23 cellular contexts compared by ENCODE assay signal in genomic region chr3:158058775-158059174, GRCh38. TPM values are rescaled to one million over a fixed set of nuclear protein-coding genes. Genes with fewer than 3 reads are reported as not detected.
DNase-seq lines count a peak whose midpoint lies in the region; TF ChIP-seq lines count a peak whose summit lies in the region.
"Had no signal": no experiment of that assay in that cellular context is flagged by ENCODE, and none has a peak within 500 bp of the region (broad histone marks: within the 10 kb centered on the region; RNA-seq: fewer than 3 reads in every experiment).

No MANE protein-coding gene starts in this region.

- no peaks in the 10 kb centered on the region for H3K79me2 ChIP-seq in smooth muscle cell (ENCODE audit: low read depth)

- H3K36me3 Mint-ChIP-seq in glutamatergic neuron (ENCODE audit: unreplicated experiment), result no peaks in the 10 kb centered on the region

- H3K27ac Mint-ChIP-seq in glutamatergic neuron (ENCODE audit: unreplicated experiment), result no peak overlapping the region
- H3K27ac Mint-ChIP-seq: activated CD4-positive, alpha-beta T cell treated with anti-CD3 and anti-CD28 coated beads, Interleukin-2, amount 10 ng/mL, durations not matched to agents 7 days and 5 days had no signal

- no peak overlapping the region for H3K4me3 ChIP-seq in smooth muscle cell
- H3K4me3 ChIP-seq: adrenal gland, ovary, PC-9, sigmoid colon, transverse colon had no signal

- peaks cover 4% of the 10 kb centered on the region for H3K27me3 ChIP-seq in smooth muscle cell (ENCODE audit: low read depth)
- H3K27me3 ChIP-seq: adrenal gland, ovary, sigmoid colon had no signal

- WGBS in smooth muscle cell (ENCODE audit: low lambda C conversion rate), result 83% methylated on average over 9 of the region's 9 CpGs

- H3K27me3 Mint-ChIP-seq in glutamatergic neuron (ENCODE audit: unreplicated experiment), result no peaks in the 10 kb centered on the region
- H3K27me3 Mint-ChIP-seq: activated CD4-positive, alpha-beta T cell treated with anti-CD3 and anti-CD28 coated beads, Interleukin-2, amount 10 ng/mL, durations not matched to agents 7 days and 5 days had no signal

- no peaks in the 10 kb centered on the region for H4K20me1 ChIP-seq in smooth muscle cell (ENCODE audit: low read depth)

- H3K36me3 ChIP-seq in smooth muscle cell (ENCODE audit: low read depth), result no peaks in the 10 kb centered on the region
- H3K36me3 ChIP-seq: adrenal gland, ovary, sigmoid colon, transverse colon had no signal

- peaks cover 2% of the 10 kb centered on the region for H3K9me3 Mint-ChIP-seq in glutamatergic neuron (ENCODE audit: unreplicated experiment)
- H3K9me3 Mint-ChIP-seq: activated CD4-positive, alpha-beta T cell treated with anti-CD3 and anti-CD28 coated beads, Interleukin-2, amount 10 ng/mL, durations not matched to agents 7 days and 5 days had no signal

- H3K4me2 ChIP-seq in smooth muscle cell, result no peak overlapping the region
- H3K4me2 ChIP-seq: PC-9 had no signal

- in situ Hi-C loops in G401 (cut with HindIII; ENCODE audit: low sequenced_read_pairs), result no loop called here
- in situ Hi-C loops in ACHN (cut with HindIII; ENCODE audit: low pct_ligation_motif_present, low pct_unique_long_range_greater_than_20kb, low sequenced_read_pairs), result no loop called here

- DNase-seq in G401 (ENCODE audit: low spot score) (peak; percentile 14), NCI-H146 (lab: John Stamatoyannopoulos, UW) (peak; percentile 98), NCI-H69 (lab: John Stamatoyannopoulos, UW) (peak; percentile 71), glutamatergic neuron (peak; percentile 25), DMS79 treated with DMSO at 0.1 percent for 48 hours (lab: John Stamatoyannopoulos, UW) (no peak), smooth muscle cell (lab: John Stamatoyannopoulos, UW; ENCODE audit: unreplicated experiment) (no peak), ACHN (no peak)
- DNase-seq: activated CD4-positive, alpha-beta T cell treated with anti-CD3 and anti-CD28 coated beads, Interleukin-2, amount 10 ng/mL, durations not matched to agents 7 days and 5 days; activated CD8-positive, alpha-beta memory T cell treated with anti-CD3 and anti-CD28 coated beads, Interleukin-2, amount 50 U/mL, for 4 hours; activated effector memory CD4-positive, alpha-beta T cell treated with anti-CD3 and anti-CD28 coated beads, Interleukin-2, amount 50 U/mL, for 16 hours; adrenal gland; dermis blood vessel endothelial cell; foreskin fibroblast; H7; hypothalamus; mammary epithelial cell; NCI-H345; ovary; PC-9; sigmoid colon; stimulated activated naive CD8-positive, alpha-beta T cell treated with anti-CD3 and anti-CD28 coated beads, Interleukin-15, Interleukin-2, amounts not matched to agents 100 U/mL and 50 U/mL, for 24 hours; transverse colon had no signal

- H3F3A ChIP-seq in smooth muscle cell (ENCODE audit: low read depth), result no peaks in the 10 kb centered on the region

- no peak overlapping the region for H3K4me3 Mint-ChIP-seq in glutamatergic neuron (ENCODE audit: unreplicated experiment)
- H3K4me3 Mint-ChIP-seq: activated CD4-positive, alpha-beta T cell treated with anti-CD3 and anti-CD28 coated beads, Interleukin-2, amount 10 ng/mL, durations not matched to agents 7 days and 5 days had no signal

- H3K4me1 ChIP-seq in smooth muscle cell (ENCODE audit: low read depth), result no peaks in the 10 kb centered on the region
- H3K4me1 ChIP-seq: adrenal gland, sigmoid colon, transverse colon had no signal

- H3K9me3 ChIP-seq in smooth muscle cell (replicated peaks; ENCODE audit: low read depth), result no peaks in the 10 kb centered on the region
- H3K9me3 ChIP-seq: adrenal gland, ovary, sigmoid colon, transverse colon had no signal

- TF ChIP-seq CTCF in glutamatergic neuron (IDR thresholded peaks at IDR 0.05; ENCODE audit: partially characterized antibody, unreplicated experiment), result no peak
- TF ChIP-seq CTCF in smooth muscle cell (IDR thresholded peaks at IDR 0.05; ENCODE audit: borderline replicate concordance, insufficient read depth, poor library complexity, severe bottlenecking), result no peak

- no peak overlapping the region for H3K27ac ChIP-seq in smooth muscle cell (ENCODE audit: low read depth)
- H3K27ac ChIP-seq: adrenal gland, ovary, PC-9, sigmoid colon, transverse colon had no signal

- H2AFZ ChIP-seq in smooth muscle cell (ENCODE audit: low read depth), result no peak overlapping the region
- H2AFZ ChIP-seq: PC-9 had no signal

- H3K9ac ChIP-seq in smooth muscle cell (ENCODE audit: low read depth), result no peak overlapping the region

- peaks cover 3% of the 10 kb centered on the region for H3K4me1 Mint-ChIP-seq in glutamatergic neuron (ENCODE audit: low read depth, unreplicated experiment)
- H3K4me1 Mint-ChIP-seq: activated CD4-positive, alpha-beta T cell treated with anti-CD3 and anti-CD28 coated beads, Interleukin-2, amount 10 ng/mL, durations not matched to agents 7 days and 5 days had no signal

RNA-seq across cellular contexts. Expression of gene SHOX2, which starts 47.4 kb away (rescaled TPM):
- total RNA-seq in G401 (2014; rRNA removed; shearing (Covaris generic)), result 13.9 and 16.9 TPM in 2 replicates
- total RNA-seq in glutamatergic neuron (ENCODE audit: unreplicated experiment), result 264 TPM
- total RNA-seq in smooth muscle cell, result 1.2 and 1.4 TPM in 2 replicates
- polyA plus RNA-seq in smooth muscle cell, result 1.6 and 3.1 TPM in 2 replicates
- total RNA-seq: activated CD4-positive, alpha-beta T cell treated with anti-CD3 and anti-CD28 coated beads, Interleukin-2, amount 10 ng/mL, durations not matched to agents 7 days and 5 days; dermis blood vessel endothelial cell; H7; T-helper 1 cell treated with Interleukin-12 subunit alpha and Interleukin-12 subunit beta and Interleukin-4 antibody, amounts not matched to agents 30 ng/mL and 1 ng/mL, for 36 hours had no signal

RNA-seq across cellular contexts. Expression of gene RSRC1, which starts 51.1 kb away (rescaled TPM):
- total RNA-seq in G401 (2014; rRNA removed; shearing (Covaris generic)), result 34.1 and 41.9 TPM in 2 replicates
- total RNA-seq in glutamatergic neuron (ENCODE audit: unreplicated experiment) (93.9 TPM), smooth muscle cell (43.9 and 45.1 TPM in 2 replicates)
- polyA plus RNA-seq in smooth muscle cell, result 18.5 and 23.8 TPM in 2 replicates

Comparison
In these comparisons a context has a peak if more than half of its experiments do, and no peak if none do; other contexts are left out.
1. DNase-seq: peak in G401 (single experiment), NCI-H146 (single experiment), NCI-H69 (single experiment) and glutamatergic neuron (single experiment); none in DMS79 treated with DMSO at 0.1 percent for 48 hours (single experiment), smooth muscle cell (single experiment) and ACHN (single experiment).
2. RNA of gene SHOX2, which starts 47.4 kb away (total RNA-seq): 264 TPM in glutamatergic neuron (single experiment); 13.9 to 16.9 TPM in G401 and 1.2 to 1.4 TPM in smooth muscle cell; every median in the first group is over 10 times any median in the second.